Comparison of ENCODE assay signal across 8 cellular contexts in the genomic region with DNA sequence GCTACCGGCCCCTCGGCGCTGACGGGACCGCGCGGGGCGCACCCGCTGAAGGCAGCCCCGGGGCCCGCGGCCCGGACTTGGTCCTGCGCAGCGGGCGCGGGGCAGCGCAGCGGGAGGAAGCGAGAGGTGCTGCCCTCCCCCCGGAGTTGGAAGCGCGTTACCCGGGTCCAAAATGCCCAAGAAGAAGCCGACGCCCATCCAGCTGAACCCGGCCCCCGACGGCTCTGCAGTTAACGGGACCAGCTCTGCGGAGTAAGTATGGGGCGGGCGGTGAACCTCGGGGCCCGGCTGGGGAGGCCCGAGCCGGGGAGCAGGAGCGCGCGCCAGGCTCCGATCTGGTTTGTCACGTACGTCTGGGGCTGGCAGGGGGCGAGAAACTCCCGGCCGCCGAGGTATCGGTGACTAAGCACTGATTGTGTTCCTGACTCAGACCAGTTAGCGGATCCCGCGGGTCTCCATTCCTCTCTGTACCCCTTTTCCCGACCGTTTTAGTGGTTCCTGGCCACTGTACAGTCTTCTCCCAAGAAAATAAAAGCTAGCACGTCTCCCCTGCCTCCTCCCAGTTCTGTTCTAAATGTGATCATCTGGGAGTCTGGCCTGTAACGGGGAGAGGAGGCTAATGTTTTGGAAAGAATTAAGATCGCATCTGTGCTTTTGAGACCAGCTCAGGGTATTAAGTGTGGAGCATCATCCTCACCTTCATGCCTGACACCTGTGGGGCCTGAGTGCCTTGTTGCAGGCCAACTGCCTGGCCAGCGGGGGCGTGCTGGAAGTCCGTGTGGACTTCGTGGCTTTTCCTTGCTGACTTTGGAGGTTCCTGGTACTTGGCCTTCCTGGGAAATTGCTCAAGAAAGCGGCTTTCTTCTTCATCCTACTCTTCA. TPM values are rescaled to one million over a fixed set of nuclear protein-coding genes. Genes with fewer than 3 reads are reported as not detected.
DNase-seq lines count a peak whose midpoint lies in the region; ATAC-seq and TF ChIP-seq lines count a peak whose summit lies in the region.

No MANE protein-coding gene starts in this region.

- intact Hi-C loops in mucosa of descending colon (cut with DNase I, micrococcal nuclease): loop anchor here in 1 of 2 donors (5.0 kb wide), 1 partner anchor 110 kb away; the partner anchor contains the start of gene SNAPC5

- peak overlapping the region; percentile 10 for H3K27ac ChIP-seq in endodermal cell (ENCODE audit: low read depth, low read length)

- H3K36me3 ChIP-seq in endodermal cell (ENCODE audit: control insufficient read depth, insufficient read depth, low read length) (peaks cover 16% of the 10 kb centered on the region), mucosa of descending colon (ENCODE audit: low read depth) (no peaks in the 10 kb centered on the region)

- peak overlapping the region; percentile 79 for H3K4me3 Mint-ChIP-seq in endodermal cell

- peak overlapping the region; percentile 90 for H3K27ac Mint-ChIP-seq in endodermal cell

- peak; percentile 56 for ATAC-seq in mucosa of descending colon

- no peaks in the 10 kb centered on the region for H3K9me3 ChIP-seq in endodermal cell (ENCODE audit: control insufficient read depth, low read length)
- no peaks in the 10 kb centered on the region for H3K9me3 ChIP-seq in mucosa of descending colon

- peak overlapping the region; percentile 71 for H3K4me3 ChIP-seq in HFF-Myc (replicated peaks; ENCODE audit: low read depth, low read length)
- H3K4me3 ChIP-seq in endodermal cell (ENCODE audit: low read length): peak overlapping the region; percentile 83
- peak overlapping the region; percentile 86 for H3K4me3 ChIP-seq in mucosa of descending colon

- no peaks in the 10 kb centered on the region for H3K27me3 Mint-ChIP-seq in endodermal cell (ENCODE audit: insufficient read depth)

- peak overlapping the region; percentile 50 for H3K9ac ChIP-seq in endodermal cell (ENCODE audit: extremely low read depth, low read length, poor library complexity, severe bottlenecking)

- no peaks in the 10 kb centered on the region for H3K9me3 Mint-ChIP-seq in endodermal cell

- DNase-seq in GM10266 (ENCODE audit: extremely low spot score) (peak; percentile 61), HFF-Myc (ENCODE audit: extremely low read depth, low read depth) (no peak), NCI-H69 (lab: John Stamatoyannopoulos, UW) (peak; percentile 77), endodermal cell (peak; percentile 84), mucosa of descending colon (peak; percentile 61 to 78 (median 70)), midbrain (lab: John Stamatoyannopoulos, UW) (no peak)
- DNase-seq in activated CD8-positive, alpha-beta memory T cell treated with anti-CD3 and anti-CD28 coated beads, Interleukin-2, amount 50 U/mL, for 24 hours (ENCODE audit: extremely low read depth): peak; percentile 57
- peak; percentile 70 to 76 for DNase-seq in stimulated activated CD8-positive, alpha-beta memory T cell treated with anti-CD3 and anti-CD28 coated beads, Interleukin-2, amount 100 ng/mL, for 48 hours (ENCODE audit: low read depth in 2 of 2)

- no peaks in the 10 kb centered on the region for H3K4me1 ChIP-seq in endodermal cell (ENCODE audit: control insufficient read depth, insufficient read depth, low read length)
- H3K4me1 ChIP-seq in mucosa of descending colon (ENCODE audit: low read depth): peaks cover 15% of the 10 kb centered on the region

- TF ChIP-seq CTCF in GM10266 (IDR thresholded peaks at IDR 0.05; ENCODE audit: control insufficient read depth, insufficient read depth, low read depth, missing control alignments) (peak; percentile 48), HFF-Myc (IDR thresholded peaks at IDR 0.05; ENCODE audit: low read depth, low read length, missing control alignments) (peak; percentile 27), endodermal cell (conservative IDR thresholded peaks at IDR 0.05) (peak; percentile 67), mucosa of descending colon (IDR thresholded peaks at IDR 0.05) (no peak)

- no peaks in the 10 kb centered on the region for H3K27me3 ChIP-seq in endodermal cell (ENCODE audit: control insufficient read depth, insufficient read depth, low read length, poor library complexity, severe bottlenecking)

- WGBS in endodermal cell (ENCODE audit: insufficient coverage in 1 of 2, insufficient read length in 1 of 2), 2 experiments: 0 to 2% methylated on average over 19 to 61 of the region's 61 CpGs

- H3K36me3 Mint-ChIP-seq in endodermal cell (ENCODE audit: low read depth): peaks cover 20% of the 10 kb centered on the region

- H3K4me1 Mint-ChIP-seq in endodermal cell: peaks cover 21% of the 10 kb centered on the region

RNA-seq across cellular contexts. Expression of gene MAP2K1, which starts 0.7 kb away (rescaled TPM):
- total RNA-seq in endodermal cell (10 to 100 TPM; 73.7 to 81.2 TPM), mucosa of descending colon (10 to 100 TPM; 34.4 to 45.3 (median 44.0) TPM)
- 50.6 TPM for polyA plus RNA-seq in endodermal cell (2013, experiment 1 of 2)
- polyA plus RNA-seq in endodermal cell (2013, experiment 2 of 2): 49.3 TPM

RNA-seq across cellular contexts. Expression of gene TIPIN, which starts 30.9 kb away (rescaled TPM):
- total RNA-seq in endodermal cell (10 to 100 TPM; 19.7 to 25.5 TPM), mucosa of descending colon (1 to 10 TPM; 5.8 to 7.0 (median 5.9) TPM)
- 21.3 TPM for polyA plus RNA-seq in endodermal cell (2013, experiment 1 of 2)
- polyA plus RNA-seq in endodermal cell (2013, experiment 2 of 2): 22.4 TPM

Comparison
In these comparisons a context has a peak if more than half of its experiments do, and no peak if none do; other contexts are left out.
1. DNase-seq: peak in GM10266 (single experiment), NCI-H69 (single experiment), activated CD8-positive, alpha-beta memory T cell treated with anti-CD3 and anti-CD28 coated beads, Interleukin-2, amount 50 U/mL, for 24 hours (single experiment), endodermal cell (single experiment), mucosa of descending colon (3 of 3) and stimulated activated CD8-positive, alpha-beta memory T cell treated with anti-CD3 and anti-CD28 coated beads, Interleukin-2, amount 100 ng/mL, for 48 hours (2 of 2); none in HFF-Myc (single experiment) and midbrain (single experiment).
2. Peak in every context shown above with its lines, with median percentiles within 50 percentile points of each other: H3K4me3 ChIP-seq.